In genomic region chr6:82954351-82954750, GRCh38 we compare ENCODE assay signal across 17 cellular contexts.
DNase-seq lines count a peak whose midpoint lies in the region; ATAC-seq and TF ChIP-seq lines count a peak whose summit lies in the region.
"Had no signal": no experiment of that assay in that cellular context is flagged by ENCODE, and none has a peak within 500 bp of the region (broad histone marks: within the 10 kb centered on the region; RNA-seq: fewer than 3 reads in every experiment).

No MANE protein-coding gene starts in this region.

- ATAC-seq in PC-3: no peak
- ATAC-seq in lower lobe of right lung: no peak

- H4K20me1 ChIP-seq in PC-3 (ENCODE audit: low read length) (no peaks in the 10 kb centered on the region), osteoblast (ENCODE audit: insufficient read depth, low read length) (no peaks in the 10 kb centered on the region)

- no peaks in the 10 kb centered on the region for H3K79me2 ChIP-seq in PC-3 (ENCODE audit: low read length)
- no peaks in the 10 kb centered on the region for H3K79me2 ChIP-seq in osteoblast (ENCODE audit: insufficient read depth, low read length)

- H3K27me3 ChIP-seq in PC-3 (ENCODE audit: low read length) (no peaks in the 10 kb centered on the region), osteoblast (ENCODE audit: insufficient read depth, low read length) (no peaks in the 10 kb centered on the region), lower lobe of right lung (ENCODE audit: low read depth) (no peaks in the 10 kb centered on the region)
- H3K27me3 ChIP-seq: SJCRH30 had no signal

- POLR2A ChIA-PET in PC-3 (lab: Charles Lee; ENCODE audit: unreplicated experiment): interaction anchor here (0.6 kb wide), 1 partner anchor 70 kb away, joined by 3 read pairs; no protein-coding TSS in a partner anchor

- H3K4me2 ChIP-seq in PC-3 (ENCODE audit: low read length) (no peak overlapping the region), osteoblast (ENCODE audit: insufficient read depth, low read length) (peak overlapping the region; percentile 55)

- no peaks in the 10 kb centered on the region for H3K36me3 ChIP-seq in PC-3 (ENCODE audit: low read depth, low read length)
- H3K36me3 ChIP-seq in osteoblast (ENCODE audit: insufficient read depth, low read length): no peaks in the 10 kb centered on the region
- no peaks in the 10 kb centered on the region for H3K36me3 ChIP-seq in lower lobe of right lung
- H3K36me3 ChIP-seq: SJCRH30 had no signal

- no peak overlapping the region for H2AFZ ChIP-seq in PC-3 (ENCODE audit: low read length)
- peak overlapping the region; percentile 75 for H2AFZ ChIP-seq in osteoblast (ENCODE audit: low read length)

- peak overlapping the region; percentile 54 for H3K27ac ChIP-seq in PC-3 (ENCODE audit: low read length)
- H3K27ac ChIP-seq in caudate nucleus (ENCODE audit: low read depth, low read length): peak overlapping the region; percentile 46
- peak overlapping the region; percentile 89 for H3K27ac ChIP-seq in osteoblast (ENCODE audit: low read depth, low read length)
- no peak overlapping the region for H3K27ac ChIP-seq in lower lobe of right lung
- H3K27ac ChIP-seq: SJCRH30 had no signal

- DNase-seq in EH (ENCODE audit: low read depth) (peak; percentile 55), PC-3 (peak; percentile 3), caudate nucleus (lab: John Stamatoyannopoulos, UW) (peak in 2 of 61 donors; percentile 14 to 53), osteoblast (ENCODE audit: insufficient read length, low spot score, missing footprints) (no peak), glomerular visceral epithelial cell (ENCODE audit: extremely low spot score) (no peak), CD1c-positive myeloid dendritic cell (ENCODE audit: extremely low spot score) (no peak), lower lobe of right lung (no peak)
- no peak for DNase-seq in stimulated activated CD4-positive, alpha-beta T cell treated with anti-CD3 and anti-CD28 coated beads, Interleukin-2, amount 100 ng/mL, for 48 hours
- DNase-seq: CD4-positive, CD25-positive, alpha-beta regulatory T cell; DMS79 treated with DMSO at 0.1 percent for 48 hours; H7; MV-4-11; NCI-H1417 treated with DMSO at 0.1 percent for 48 hours; NCI-H2029 treated with DMSO at 0.1 percent for 48 hours; NCI-H510A treated with DMSO at 0.1 percent for 48 hours; RPMI8226; SJCRH30 had no signal

- TF ChIP-seq CTCF in PC-3 (conservative IDR thresholded peaks at IDR 0.05; ENCODE audit: low read depth, low read length) (no peak), osteoblast (IDR thresholded peaks at IDR 0.05; ENCODE audit: extremely low read depth, low read depth, low read length) (no peak), lower lobe of right lung (IDR thresholded peaks at IDR 0.05) (no peak)

- no peaks in the 10 kb centered on the region for H3K9me2 ChIP-seq in PC-3 (replicated peaks; ENCODE audit: low read length)

- CTCF ChIA-PET in PC-3 (lab: Charles Lee): interaction anchor here (0.6 kb wide), 1 partner anchor 298 kb away, joined by 3 read pairs; no protein-coding TSS in a partner anchor

- intact Hi-C loops in PC-3 (cut with micrococcal nuclease) (no loop called here), lower lobe of right lung (cut with DNase I) (no loop called here)

- H3K4me3 ChIP-seq in PC-3 (ENCODE audit: low read length): no peak overlapping the region
- H3K4me3 ChIP-seq in osteoblast (ENCODE audit: insufficient read depth, low read length): no peak overlapping the region
- H3K4me3 ChIP-seq in lower lobe of right lung: no peak overlapping the region
- H3K4me3 ChIP-seq: SJCRH30 had no signal

- no peaks in the 10 kb centered on the region for H3F3A ChIP-seq in PC-3 (ENCODE audit: low read length, unreplicated experiment)

- H3K9me3 ChIP-seq in PC-3 (ENCODE audit: low read length) (no peaks in the 10 kb centered on the region), osteoblast (ENCODE audit: low read depth, low read length) (no peaks in the 10 kb centered on the region), lower lobe of right lung (no peaks in the 10 kb centered on the region)
- H3K9me3 ChIP-seq: SJCRH30 had no signal

- BruUV-seq in PC-3 (replicated peaks; lab: Mats Ljungman, UMichigan): no TSS peak

- peaks cover 32% of the 10 kb centered on the region for H3K4me1 ChIP-seq in PC-3 (ENCODE audit: insufficient read depth, low read length)
- peaks cover 41% of the 10 kb centered on the region for H3K4me1 ChIP-seq in osteoblast (ENCODE audit: insufficient read depth, low read length)
- no peaks in the 10 kb centered on the region for H3K4me1 ChIP-seq in lower lobe of right lung
- H3K4me1 ChIP-seq: SJCRH30 had no signal

- H3K9ac ChIP-seq in PC-3 (ENCODE audit: low read length): no peak overlapping the region

Comparison
In these comparisons a context has a peak if more than half of its experiments do, and no peak if none do; other contexts are left out.
1. DNase-seq: peak in EH (single experiment) and PC-3 (single experiment); none in osteoblast (single experiment), stimulated activated CD4-positive, alpha-beta T cell treated with anti-CD3 and anti-CD28 coated beads, Interleukin-2, amount 100 ng/mL, for 48 hours (0 of 2), glomerular visceral epithelial cell (single experiment), CD1c-positive myeloid dendritic cell (single experiment) and lower lobe of right lung (single experiment).